In genomic region chr4:88690355-88690754, GRCh38 we compare ENCODE assay signal across 1 cellular context.
TF ChIP-seq lines count a peak whose summit lies in the region.

No MANE protein-coding gene starts in this region.

TF ChIP-seq in SK-N-SH treated with all-trans-retinoic acid at 6 μM for 48 hours, 23 proteins besides CTCF, POLR2A, EP300 and RAD21 (continued from another document):
- TF ChIP-seq CREB5 (CRISPR knock-in tag; IDR thresholded peaks at IDR 0.05; ENCODE audit: low read depth) (no peak), ARNTL (CRISPR knock-in tag; IDR thresholded peaks at IDR 0.05; ENCODE audit: borderline replicate concordance, low read depth) (no peak), TOX (CRISPR knock-in tag; IDR thresholded peaks at IDR 0.05; ENCODE audit: borderline replicate concordance) (no peak)
